35 cellular contexts compared by ENCODE assay signal in genomic region chr22:49186293-49186692, GRCh38.
"Had no signal": no experiment of that assay in that cellular context is flagged by ENCODE, and none has a peak within 500 bp of the region (broad histone marks: within the 10 kb centered on the region; RNA-seq: fewer than 3 reads in every experiment).

No MANE protein-coding gene starts in this region.

- H3K27ac ChIP-seq: adrenal gland, body of pancreas, brain microvascular endothelial cell, breast epithelium, cardiac muscle cell, VCaP had no signal

- H3K27me3 ChIP-seq: adrenal gland, body of pancreas, brain microvascular endothelial cell, cardiac muscle cell had no signal

- H3K36me3 ChIP-seq: adrenal gland, brain microvascular endothelial cell, breast epithelium, cardiac muscle cell had no signal

- FAIRE-seq: astrocyte, TTC549 had no signal

- H3K9me3 ChIP-seq: adrenal gland, body of pancreas, breast epithelium had no signal

- H3K4me3 ChIP-seq: adrenal gland, body of pancreas, breast epithelium, cardiac muscle cell had no signal

- H3K4me1 ChIP-seq: adrenal gland, body of pancreas, breast epithelium had no signal

- ATAC-seq: activated CD8-positive, alpha-beta T cell treated with anti-CD3 and anti-CD28 coated beads for 36 hours; activated naive CD4-positive, alpha-beta T cell treated with anti-CD3 and anti-CD28 coated beads, Interleukin-2, amount 50 U/mL, for 72 hours; activated T-cell treated with anti-CD3 and anti-CD28 coated beads, Interleukin-2, amount 50 U/mL, for 4 hours; activated T-cell treated with anti-CD3 and anti-CD28 coated beads, Interleukin-2, amount 50 U/mL, for 72 hours; activated T-helper 17 cell treated with anti-CD3 and anti-CD28 coated beads, Interleukin-2, amount 50 U/mL, for 72 hours; body of pancreas had no signal

- DNase-seq: activated B cell treated with CpG ODN at 0.5 μM for 24 hours; activated CD4-positive, alpha-beta memory T cell treated with anti-CD3 and anti-CD28 coated beads for 36 hours; activated CD4-positive, alpha-beta T cell treated with anti-CD3 and anti-CD28 coated beads for 4 hours; activated CD4-positive, alpha-beta T cell treated with anti-CD3 and anti-CD28 coated beads, Interleukin-2, amount 10 ng/mL, durations not matched to agents 24 days and 14 days; activated CD4-positive, alpha-beta T cell treated with anti-CD3 and anti-CD28 coated beads, Interleukin-2, amount 50 U/mL, for 1 hour; activated CD4-positive, alpha-beta T cell treated with anti-CD3 and anti-CD28 coated beads, Interleukin-2, amount 50 U/mL, for 4 hours; activated CD4-positive, CD25-positive, alpha-beta regulatory T cell treated with anti-CD3 and anti-CD28 coated beads, Interleukin-2, amount 50 U/mL, for 72 hours; activated CD8-positive, alpha-beta memory T cell treated with anti-CD3 and anti-CD28 coated beads, Interleukin-2, amount 50 U/mL, for 4 hours; activated CD8-positive, alpha-beta T cell treated with anti-CD3 and anti-CD28 coated beads for 36 hours; activated effector memory CD4-positive, alpha-beta T cell treated with anti-CD3 and anti-CD28 coated beads, Interleukin-2, amount 50 U/mL, for 16 hours; activated gamma-delta T cell treated with Interleukin-2 at 50 U/mL for 16 hours; activated naive CD4-positive, alpha-beta T cell; activated naive CD4-positive, alpha-beta T cell treated with anti-CD3 and anti-CD28 coated beads for 36 hours; activated naive CD4-positive, alpha-beta T cell treated with anti-CD3 and anti-CD28 coated beads, Interleukin-2, amount 50 U/mL, for 16 hours; activated naive CD8-positive, alpha-beta T cell treated with anti-CD3 and anti-CD28 coated beads for 36 hours; activated T-cell treated with anti-CD3 and anti-CD28 coated beads for 4 hours; activated T-cell treated with anti-CD3 and anti-CD28 coated beads, Interleukin-2, amount 50 U/mL, for 1 hour; activated T-cell treated with anti-CD3 and anti-CD28 coated beads, Interleukin-2, amount 50 U/mL, for 4 hours; activated T-cell treated with anti-CD3 and anti-CD28 coated beads, Interleukin-2, amount 50 U/mL, for 72 hours; adrenal gland; amniotic stem cell; aorta; body of pancreas; brain microvascular endothelial cell; caudate nucleus; T-helper 1 cell; T-helper 2 cell; T-helper 9 cell had no signal
